ENCODE assay signal across 1 cellular context in the genomic region with DNA sequence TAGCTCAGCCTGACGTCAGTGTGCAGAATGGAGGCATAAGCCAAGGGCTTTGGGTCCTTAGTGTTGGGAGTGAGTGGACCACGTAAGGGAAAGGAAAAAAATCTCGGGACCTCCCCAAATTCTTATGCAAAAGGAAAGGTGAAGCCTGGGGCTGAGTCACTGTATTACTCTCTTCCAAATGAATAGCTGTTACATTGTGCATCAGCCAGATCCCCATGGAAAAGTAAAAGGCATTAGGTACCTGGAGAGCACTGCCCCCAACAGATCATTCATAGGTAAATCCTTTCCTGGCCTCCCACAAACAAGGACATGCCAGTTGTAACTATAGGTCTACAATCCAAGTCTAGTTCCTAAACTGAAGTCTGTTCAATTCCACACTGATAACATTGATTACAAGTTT.
TF ChIP-seq lines count a peak whose summit lies in the region.

No MANE protein-coding gene starts in this region.

TF ChIP-seq in GM12878, 131 proteins besides CTCF, POLR2A, EP300 and RAD21 (continued from another document):
- TF ChIP-seq, protein P1, sequence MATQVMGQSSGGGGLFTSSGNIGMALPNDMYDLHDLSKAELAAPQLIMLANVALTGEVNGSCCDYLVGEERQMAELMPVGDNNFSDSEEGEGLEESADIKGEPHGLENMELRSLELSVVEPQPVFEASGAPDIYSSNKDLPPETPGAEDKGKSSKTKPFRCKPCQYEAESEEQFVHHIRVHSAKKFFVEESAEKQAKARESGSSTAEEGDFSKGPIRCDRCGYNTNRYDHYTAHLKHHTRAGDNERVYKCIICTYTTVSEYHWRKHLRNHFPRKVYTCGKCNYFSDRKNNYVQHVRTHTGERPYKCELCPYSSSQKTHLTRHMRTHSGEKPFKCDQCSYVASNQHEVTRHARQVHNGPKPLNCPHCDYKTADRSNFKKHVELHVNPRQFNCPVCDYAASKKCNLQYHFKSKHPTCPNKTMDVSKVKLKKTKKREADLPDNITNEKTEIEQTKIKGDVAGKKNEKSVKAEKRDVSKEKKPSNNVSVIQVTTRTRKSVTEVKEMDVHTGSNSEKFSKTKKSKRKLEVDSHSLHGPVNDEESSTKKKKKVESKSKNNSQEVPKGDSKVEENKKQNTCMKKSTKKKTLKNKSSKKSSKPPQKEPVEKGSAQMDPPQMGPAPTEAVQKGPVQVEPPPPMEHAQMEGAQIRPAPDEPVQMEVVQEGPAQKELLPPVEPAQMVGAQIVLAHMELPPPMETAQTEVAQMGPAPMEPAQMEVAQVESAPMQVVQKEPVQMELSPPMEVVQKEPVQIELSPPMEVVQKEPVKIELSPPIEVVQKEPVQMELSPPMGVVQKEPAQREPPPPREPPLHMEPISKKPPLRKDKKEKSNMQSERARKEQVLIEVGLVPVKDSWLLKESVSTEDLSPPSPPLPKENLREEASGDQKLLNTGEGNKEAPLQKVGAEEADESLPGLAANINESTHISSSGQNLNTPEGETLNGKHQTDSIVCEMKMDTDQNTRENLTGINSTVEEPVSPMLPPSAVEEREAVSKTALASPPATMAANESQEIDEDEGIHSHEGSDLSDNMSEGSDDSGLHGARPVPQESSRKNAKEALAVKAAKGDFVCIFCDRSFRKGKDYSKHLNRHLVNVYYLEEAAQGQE (IDR thresholded peaks at IDR 0.05; ENCODE audit: low read depth, low read length), result no peak
- no peak for TF ChIP-seq ZNF274 (IDR thresholded peaks at IDR 0.05; ENCODE audit: insufficient read depth, insufficient read length)
- TF ChIP-seq, protein P2, sequence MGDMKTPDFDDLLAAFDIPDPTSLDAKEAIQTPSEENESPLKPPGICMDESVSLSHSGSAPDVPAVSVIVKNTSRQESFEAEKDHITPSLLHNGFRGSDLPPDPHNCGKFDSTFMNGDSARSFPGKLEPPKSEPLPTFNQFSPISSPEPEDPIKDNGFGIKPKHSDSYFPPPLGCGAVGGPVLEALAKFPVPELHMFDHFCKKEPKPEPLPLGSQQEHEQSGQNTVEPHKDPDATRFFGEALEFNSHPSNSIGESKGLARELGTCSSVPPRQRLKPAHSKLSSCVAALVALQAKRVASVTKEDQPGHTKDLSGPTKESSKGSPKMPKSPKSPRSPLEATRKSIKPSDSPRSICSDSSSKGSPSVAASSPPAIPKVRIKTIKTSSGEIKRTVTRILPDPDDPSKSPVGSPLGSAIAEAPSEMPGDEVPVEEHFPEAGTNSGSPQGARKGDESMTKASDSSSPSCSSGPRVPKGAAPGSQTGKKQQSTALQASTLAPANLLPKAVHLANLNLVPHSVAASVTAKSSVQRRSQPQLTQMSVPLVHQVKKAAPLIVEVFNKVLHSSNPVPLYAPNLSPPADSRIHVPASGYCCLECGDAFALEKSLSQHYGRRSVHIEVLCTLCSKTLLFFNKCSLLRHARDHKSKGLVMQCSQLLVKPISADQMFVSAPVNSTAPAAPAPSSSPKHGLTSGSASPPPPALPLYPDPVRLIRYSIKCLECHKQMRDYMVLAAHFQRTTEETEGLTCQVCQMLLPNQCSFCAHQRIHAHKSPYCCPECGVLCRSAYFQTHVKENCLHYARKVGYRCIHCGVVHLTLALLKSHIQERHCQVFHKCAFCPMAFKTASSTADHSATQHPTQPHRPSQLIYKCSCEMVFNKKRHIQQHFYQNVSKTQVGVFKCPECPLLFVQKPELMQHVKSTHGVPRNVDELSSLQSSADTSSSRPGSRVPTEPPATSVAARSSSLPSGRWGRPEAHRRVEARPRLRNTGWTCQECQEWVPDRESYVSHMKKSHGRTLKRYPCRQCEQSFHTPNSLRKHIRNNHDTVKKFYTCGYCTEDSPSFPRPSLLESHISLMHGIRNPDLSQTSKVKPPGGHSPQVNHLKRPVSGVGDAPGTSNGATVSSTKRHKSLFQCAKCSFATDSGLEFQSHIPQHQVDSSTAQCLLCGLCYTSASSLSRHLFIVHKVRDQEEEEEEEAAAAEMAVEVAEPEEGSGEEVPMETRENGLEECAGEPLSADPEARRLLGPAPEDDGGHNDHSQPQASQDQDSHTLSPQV (IDR thresholded peaks at IDR 0.05), result no peak
